In the genomic region with DNA sequence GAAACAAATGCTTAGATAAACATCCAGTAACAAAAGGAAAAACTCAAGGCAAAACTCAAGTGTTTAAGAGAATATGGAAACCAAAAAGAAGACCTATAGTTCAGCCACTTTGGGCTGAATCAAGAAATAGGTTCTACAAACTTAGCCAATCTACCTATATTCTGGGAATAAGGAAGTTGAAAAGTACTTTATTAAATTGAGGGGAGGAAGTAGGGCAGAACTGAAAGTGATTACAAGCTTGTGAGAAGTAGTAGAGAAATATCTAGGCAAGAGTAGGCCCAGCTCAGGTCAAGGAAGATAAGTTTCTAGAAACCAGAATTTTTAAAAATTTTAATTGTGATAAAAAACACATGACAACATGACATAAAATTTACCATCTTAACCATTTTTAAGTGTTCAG, we compare ENCODE assay signal across 24 cellular contexts.
A peak's percentile ranks its signal among the peaks of the same experiment; 100 is the strongest.
DNase-seq lines count a peak whose midpoint lies in the region; ATAC-seq and TF ChIP-seq lines count a peak whose summit lies in the region.
"Had no signal": no experiment of that assay in that cellular context is flagged by ENCODE, and none has a peak within 500 bp of the region (broad histone marks: within the 10 kb centered on the region; RNA-seq: fewer than 3 reads in every experiment).

No MANE protein-coding gene starts in this region.

- no peaks in the 10 kb centered on the region for H3K9me3 ChIP-seq in upper lobe of right lung
- H3K9me3 ChIP-seq in effector memory CD4-positive, alpha-beta T cell (ENCODE audit: control insufficient read depth, low read length), result no peaks in the 10 kb centered on the region
- H3K9me3 ChIP-seq: MG63, SJSA1 had no signal

- no peak overlapping the region for H3K4me3 ChIP-seq in upper lobe of right lung
- no peak overlapping the region for H3K4me3 ChIP-seq in effector memory CD4-positive, alpha-beta T cell (ENCODE audit: insufficient read depth, low read depth, low read length, poor library complexity, severe bottlenecking)
- H3K4me3 ChIP-seq: GM23338, K562, MG63, SJSA1 had no signal

- intact Hi-C loops in upper lobe of right lung (cut with DNase I), result no loop called here

- no peak for TF ChIP-seq CTCF in upper lobe of right lung (IDR thresholded peaks at IDR 0.05)

- DNase-seq in SKM-1 treated with dmso at 0.1 percent for 144 hours (lab: John Stamatoyannopoulos, UW; ENCODE audit: unreplicated experiment), result peak; percentile 30
- no peak for DNase-seq in SKM-1 (lab: John Stamatoyannopoulos, UW; ENCODE audit: unreplicated experiment)
- peak; percentile 74 for DNase-seq in NOMO-1 treated with DMSO at 0.1 percent for 48 hours (lab: John Stamatoyannopoulos, UW; ENCODE audit: unreplicated experiment)
- peak; percentile 23 for DNase-seq in globus pallidus (ENCODE audit: low spot score)
- no peak for DNase-seq in upper lobe of right lung
- no peak for DNase-seq in effector memory CD4-positive, alpha-beta T cell
- no peak for DNase-seq in NCI-H2081 treated with DMSO at 0.1 percent for 48 hours (lab: John Stamatoyannopoulos, UW)
- DNase-seq: Calu3, H9, MG63, NCI-H1092 treated with DMSO at 0.1 percent for 48 hours, NCI-H1436, NCI-H187 treated with DMSO at 0.1 percent for 48 hours, NCI-H2227 treated with DMSO at 0.1 percent for 48 hours, NCI-H526 treated with DMSO at 0.1 percent for 48 hours, Right ventricle myocardium superior, RPMI8226, T-helper 1 cell had no signal

- H3K27me3 ChIP-seq in upper lobe of right lung, result no peaks in the 10 kb centered on the region
- no peaks in the 10 kb centered on the region for H3K27me3 ChIP-seq in effector memory CD4-positive, alpha-beta T cell (replicated peaks; ENCODE audit: control insufficient read depth, insufficient read depth, low read length, poor library complexity, severe bottlenecking)
- H3K27me3 ChIP-seq: MG63, SJSA1 had no signal

- peaks cover 7% of the 10 kb centered on the region for H3K4me1 ChIP-seq in upper lobe of right lung
- H3K4me1 ChIP-seq in effector memory CD4-positive, alpha-beta T cell (ENCODE audit: control insufficient read depth, insufficient read depth, low read length, poor library complexity, severe bottlenecking), result no peaks in the 10 kb centered on the region
- H3K4me1 ChIP-seq: SJSA1 had no signal

- no peaks in the 10 kb centered on the region for H3K36me3 ChIP-seq in upper lobe of right lung
- H3K36me3 ChIP-seq in effector memory CD4-positive, alpha-beta T cell (ENCODE audit: control insufficient read depth, insufficient read depth, low read length), result no peaks in the 10 kb centered on the region
- H3K36me3 ChIP-seq: MG63, SJSA1 had no signal

- ATAC-seq in upper lobe of right lung, result peak; percentile 69
- no peak for ATAC-seq in HG03342 (IDR thresholded peaks at IDR 0.05; ENCODE audit: unreplicated experiment)
- ATAC-seq: GM23338, K562 had no signal

- no peak overlapping the region for H3K27ac ChIP-seq in upper lobe of right lung
- H3K27ac ChIP-seq in effector memory CD4-positive, alpha-beta T cell (ENCODE audit: insufficient read depth, low read length, poor library complexity, severe bottlenecking), result no peak overlapping the region
- H3K27ac ChIP-seq: 22Rv1, C4-2B, SJSA1 had no signal

Comparison
In these comparisons a context has a peak if more than half of its experiments do, and no peak if none do; other contexts are left out.
1. DNase-seq: peak in SKM-1 treated with dmso at 0.1 percent for 144 hours (single experiment), NOMO-1 treated with DMSO at 0.1 percent for 48 hours (single experiment) and globus pallidus (single experiment); none in SKM-1 (single experiment), upper lobe of right lung (single experiment), effector memory CD4-positive, alpha-beta T cell (0 of 3) and NCI-H2081 treated with DMSO at 0.1 percent for 48 hours (single experiment).